Comparison of ENCODE assay signal across 8 cellular contexts in the genomic region with DNA sequence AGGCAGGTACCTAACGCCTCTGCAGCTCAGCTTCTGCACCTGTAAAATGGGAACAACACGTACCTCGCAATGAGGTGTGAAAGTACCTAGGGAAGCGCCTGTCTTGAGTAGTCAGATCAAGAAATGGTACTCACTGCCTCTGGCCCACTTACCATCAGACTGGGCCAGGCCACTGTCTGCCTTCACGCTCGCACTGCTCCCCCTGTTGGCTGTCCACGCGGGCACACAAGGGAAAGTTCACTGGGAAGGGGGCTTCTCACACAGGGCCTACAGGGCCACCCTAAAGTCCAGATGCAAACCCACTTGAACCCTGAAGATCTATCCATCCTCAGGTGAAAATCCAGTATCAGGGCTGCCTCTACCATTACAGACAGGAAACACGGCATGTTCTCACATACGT. TPM values are rescaled to one million over a fixed set of nuclear protein-coding genes. Genes with fewer than 3 reads are reported as not detected.
A peak's percentile ranks its signal among the peaks of the same experiment; 100 is the strongest.
DNase-seq lines count a peak whose midpoint lies in the region; ATAC-seq, FAIRE-seq and TF ChIP-seq lines count a peak whose summit lies in the region.
"Not testable (repeated sequence)": the region's sequence is repeated elsewhere in the genome, so short reads cannot be mapped to it uniquely, and the experiment has no call there.

No MANE protein-coding gene starts in this region.

- WGBS in H1 (ENCODE audit: extremely low coverage in 1 of 2, insufficient coverage in 1 of 2, insufficient read length in 1 of 2, insufficient replicate concordance in 2 of 2, low coverage in 1 of 2, low lambda C conversion rate in 2 of 2, missing lambda C conversion rate in 1 of 2), 2 experiments, result 73% methylated on average over 10 of the region's 10 CpGs; no CpG with 5 or more reads in 1 of the 2 experiments
- 38% methylated on average over 4 of the region's 10 CpGs for WGBS in right lobe of liver (ENCODE audit: insufficient coverage, low coverage, low lambda C conversion rate, missing lambda C conversion rate)

- H3K23me2 ChIP-seq in H1 (ENCODE audit: low read depth, low read length), result not testable (repeated sequence)

- not testable (repeated sequence) for H2BK12ac ChIP-seq in H1 (ENCODE audit: low read depth, low read length)

- TF ChIP-seq POLR2A in GM12891 (IDR thresholded peaks at IDR 0.05; ENCODE audit: low read depth, low read length); H1 (IDR thresholded peaks at IDR 0.05; ENCODE audit: control extremely low read depth in 1 of 2, low read depth in 2 of 2, low read length in 2 of 2); right lobe of liver (IDR thresholded peaks at IDR 0.05): not testable (repeated sequence)

- not testable (repeated sequence) for H3K9ac ChIP-seq in H1 (replicated peaks in 1 of 4; ENCODE audit: extremely low read depth in 1 of 4, low read depth in 3 of 4, low read length in 3 of 4)

- not testable (repeated sequence) for H3K9me3 Mint-ChIP-seq in WTC11; activated naive CD4-positive, alpha-beta T cell treated with anti-CD3 and anti-CD28 coated beads, Interleukin-2, amount 10 ng/mL, durations not matched to agents 7 days and 5 days; stimulated activated memory B cell treated with anti-CD40 and anti-IgM and Interleukin-4, amounts not matched to agents 10 μg/mL and 1 μg/mL and 100 μg/mL, for 72 hours

- not testable (repeated sequence) for H3K23ac ChIP-seq in H1 (ENCODE audit: insufficient read length)

- DNase-seq in BJ (ENCODE audit: low read depth); GM12891 (ENCODE audit: insufficient read length, low spot score); right lobe of liver: not testable (repeated sequence)
- peak; percentile 40 for DNase-seq in NCI-H82 (lab: John Stamatoyannopoulos, UW)
- peak; percentile 65 for DNase-seq in WTC11 (ENCODE audit: low spot score)
- DNase-seq in activated naive CD4-positive, alpha-beta T cell treated with anti-CD3 and anti-CD28 coated beads, Interleukin-2, amount 10 ng/mL, durations not matched to agents 7 days and 5 days, result peak; percentile 39
- peak in 1 of 2 experiments; percentile 64 for DNase-seq in H1 (ENCODE audit: low read depth in 1 of 2, low spot score in 2 of 2)

- H3K9me3 ChIP-seq in H1 (ENCODE audit: insufficient read depth in 2 of 2, low read depth in 1 of 2, low read length in 1 of 2); right lobe of liver: not testable (repeated sequence)

- H2BK5ac ChIP-seq in H1 (ENCODE audit: low read depth, low read length), result not testable (repeated sequence)

- intact Hi-C loops in right lobe of liver (cut with DNase I), result not testable (repeated sequence)

- H3K4me3 Mint-ChIP-seq in WTC11, result peak overlapping the region; percentile 70
- not testable (repeated sequence) for H3K4me3 Mint-ChIP-seq in activated naive CD4-positive, alpha-beta T cell treated with anti-CD3 and anti-CD28 coated beads, Interleukin-2, amount 10 ng/mL, durations not matched to agents 7 days and 5 days
- H3K4me3 Mint-ChIP-seq in stimulated activated memory B cell treated with anti-CD40 and anti-IgM and Interleukin-4, amounts not matched to agents 10 μg/mL and 1 μg/mL and 100 μg/mL, for 72 hours, result peak overlapping the region; percentile 48

- peak; percentile 22; the same call in 1 of the 2 replicates for ATAC-seq in WTC11
- ATAC-seq in right lobe of liver; stimulated activated memory B cell treated with anti-CD40 and anti-IgM and Interleukin-4, amounts not matched to agents 10 μg/mL and 1 μg/mL and 100 μg/mL, for 72 hours: not testable (repeated sequence)

- not testable (repeated sequence) for H3K79me2 ChIP-seq in H1 (ENCODE audit: control insufficient read depth in 1 of 2, insufficient read depth in 2 of 2, low read length in 2 of 2)

- CTCF ChIA-PET in BJ (lab: Yijun Ruan, JAX); WTC11 (lab: Charles Lee); activated naive CD4-positive, alpha-beta T cell treated with anti-CD3 and anti-CD28 coated beads, Interleukin-2, amount 10 ng/mL, durations not matched to agents 7 days and 5 days (lab: Charles Lee): not testable (repeated sequence)
- CTCF ChIA-PET in H1 (lab: Charles Lee; ENCODE audit: partially characterized antibody), result interaction anchor here (1.3 kb wide), 1 partner anchor 10 kb away, joined by 4 read pairs; no protein-coding TSS in a partner anchor

- not testable (repeated sequence) for H3K18ac ChIP-seq in H1 (ENCODE audit: extremely low read depth, low read length)

- H3K14ac ChIP-seq in H1 (ENCODE audit: insufficient read length), result not testable (repeated sequence)

- H3K4ac ChIP-seq in H1 (replicated peaks; ENCODE audit: insufficient read length, low read depth, low read length), result not testable (repeated sequence)

- not testable (repeated sequence) for H3K36me3 ChIP-seq in BJ (ENCODE audit: control insufficient read depth, insufficient read depth, low read length); H1 (ENCODE audit: control insufficient read depth in 2 of 4, insufficient read depth in 4 of 4, low read length in 3 of 4)
- H3K36me3 ChIP-seq in right lobe of liver, result peaks cover 0 to 11% (median 2%) of the 10 kb centered on the region in 4 donors

- not testable (repeated sequence) for H3K27ac ChIP-seq in H1 (ENCODE audit: low read depth, low read length); right lobe of liver

- not testable (repeated sequence) for TF ChIP-seq RAD21 in H1 (IDR thresholded peaks at IDR 0.05 in 1 of 2, conservative IDR thresholded peaks at IDR 0.05 in 1 of 2; ENCODE audit: low read depth in 2 of 2, low read length in 2 of 2)

- H3K4me1 ChIP-seq in H1 (replicated peaks in 1 of 4; ENCODE audit: control insufficient read depth in 3 of 4, insufficient read depth in 4 of 4, low read length in 3 of 4), result not testable (repeated sequence)
- peaks cover 0 to 17% (median 6%) of the 10 kb centered on the region in 4 donors for H3K4me1 ChIP-seq in right lobe of liver

- H3K36me3 Mint-ChIP-seq in WTC11, result not testable (repeated sequence)
- peaks cover 16% of the 10 kb centered on the region for H3K36me3 Mint-ChIP-seq in activated naive CD4-positive, alpha-beta T cell treated with anti-CD3 and anti-CD28 coated beads, Interleukin-2, amount 10 ng/mL, durations not matched to agents 7 days and 5 days
- peaks cover 27% of the 10 kb centered on the region for H3K36me3 Mint-ChIP-seq in stimulated activated memory B cell treated with anti-CD40 and anti-IgM and Interleukin-4, amounts not matched to agents 10 μg/mL and 1 μg/mL and 100 μg/mL, for 72 hours

- not testable (repeated sequence) for H3K4me3 ChIP-seq in BJ (ENCODE audit: low read depth, low read length); H1 (ENCODE audit: extremely low read depth in 1 of 4, insufficient read depth in 2 of 4, low read depth in 3 of 4, low read length in 4 of 4); right lobe of liver

- H2BK15ac ChIP-seq in H1 (ENCODE audit: low read length), result not testable (repeated sequence)

- TF ChIP-seq EP300 in H1 (IDR thresholded peaks at IDR 0.05; ENCODE audit: borderline replicate concordance in 1 of 2, low read depth in 2 of 2, low read length in 2 of 2), result not testable (repeated sequence)

- not testable (repeated sequence) for H4K20me1 ChIP-seq in H1 (replicated peaks in 1 of 2; ENCODE audit: control insufficient read depth in 1 of 2, insufficient read depth in 2 of 2, low read length in 2 of 2)

- not testable (repeated sequence) for H3K4me2 ChIP-seq in H1 (ENCODE audit: insufficient read depth in 1 of 2, low read depth in 2 of 2, low read length in 2 of 2)

- not testable (repeated sequence) for H4K8ac ChIP-seq in H1 (ENCODE audit: extremely low read depth, insufficient read depth, low read length)

- not testable (repeated sequence) for H2AK5ac ChIP-seq in H1 (ENCODE audit: low read depth, low read length)

- H2BK20ac ChIP-seq in H1 (ENCODE audit: low read length), result not testable (repeated sequence)

- H3K27me3 ChIP-seq in BJ (ENCODE audit: control insufficient read depth, insufficient read depth, low read length); H1 (replicated peaks in 1 of 4; ENCODE audit: control insufficient read depth in 3 of 4, extremely low read depth in 1 of 4, insufficient read depth in 3 of 4, low read length in 3 of 4); right lobe of liver: not testable (repeated sequence)

- not testable (repeated sequence) for H4K91ac ChIP-seq in H1 (replicated peaks; ENCODE audit: insufficient read length, low read length)

- H2AFZ ChIP-seq in H1 (ENCODE audit: low read length), result not testable (repeated sequence)

- POLR2A ChIA-PET in BJ (lab: Charles Lee); WTC11 (lab: Charles Lee); H1 (lab: Charles Lee; ENCODE audit: partially characterized antibody): not testable (repeated sequence)

- not testable (repeated sequence) for H3K56ac ChIP-seq in H1 (replicated peaks; ENCODE audit: insufficient read length, low read depth, low read length)

- H3K27me3 Mint-ChIP-seq in WTC11 (ENCODE audit: low read depth); activated naive CD4-positive, alpha-beta T cell treated with anti-CD3 and anti-CD28 coated beads, Interleukin-2, amount 10 ng/mL, durations not matched to agents 7 days and 5 days; stimulated activated memory B cell treated with anti-CD40 and anti-IgM and Interleukin-4, amounts not matched to agents 10 μg/mL and 1 μg/mL and 100 μg/mL, for 72 hours: not testable (repeated sequence)

- not testable (repeated sequence) for H3K79me1 ChIP-seq in H1 (ENCODE audit: low read depth, low read length)

- TF ChIP-seq CTCF in BJ (IDR thresholded peaks at IDR 0.05; ENCODE audit: insufficient read depth, low read depth, low read length), result peak; percentile 32
- not testable (repeated sequence) for TF ChIP-seq CTCF in WTC11 (IDR thresholded peaks at IDR 0.05)
- TF ChIP-seq CTCF in H1 (IDR thresholded peaks at IDR 0.05; ENCODE audit: control extremely low read depth in 1 of 3, insufficient read depth in 1 of 3, low read depth in 1 of 3, low read length in 3 of 3), result peak; percentile 34 to 50 (median 43)
- peak in 3 of 4 donors; percentile 27 to 33 (median 31) for TF ChIP-seq CTCF in right lobe of liver (IDR thresholded peaks at IDR 0.05)

- FAIRE-seq in GM12891 (lab: Jason Lieb, UNC), result peak; percentile 77
- peak; percentile 24 for FAIRE-seq in H1 (lab: Jason Lieb, UNC)

- H4K5ac ChIP-seq in H1 (ENCODE audit: insufficient read length, low read depth, low read length), result not testable (repeated sequence)

- not testable (repeated sequence) for H3K27ac Mint-ChIP-seq in WTC11; activated naive CD4-positive, alpha-beta T cell treated with anti-CD3 and anti-CD28 coated beads, Interleukin-2, amount 10 ng/mL, durations not matched to agents 7 days and 5 days
- peak overlapping the region; percentile 73 for H3K27ac Mint-ChIP-seq in stimulated activated memory B cell treated with anti-CD40 and anti-IgM and Interleukin-4, amounts not matched to agents 10 μg/mL and 1 μg/mL and 100 μg/mL, for 72 hours

- not testable (repeated sequence) for H2BK120ac ChIP-seq in H1 (replicated peaks; ENCODE audit: low read depth, low read length)

- not testable (repeated sequence) for H3K4me1 Mint-ChIP-seq in WTC11
- peaks cover 41% of the 10 kb centered on the region for H3K4me1 Mint-ChIP-seq in activated naive CD4-positive, alpha-beta T cell treated with anti-CD3 and anti-CD28 coated beads, Interleukin-2, amount 10 ng/mL, durations not matched to agents 7 days and 5 days
- peaks cover 41% of the 10 kb centered on the region for H3K4me1 Mint-ChIP-seq in stimulated activated memory B cell treated with anti-CD40 and anti-IgM and Interleukin-4, amounts not matched to agents 10 μg/mL and 1 μg/mL and 100 μg/mL, for 72 hours

RNA-seq across cellular contexts. Expression of a gene that starts 11.1 kb away (rescaled TPM):
- polyA plus RNA-seq in BJ (2011; rRNA removed) (25.4 and 34.5 TPM in 2 replicates), H1 (2011; rRNA removed) (31.8 and 46.8 TPM in 2 replicates)
- 14.5 and 18.7 TPM in 2 replicates for polyA minus RNA-seq in BJ (2011; rRNA and poly(A)+ RNA removed)
- 21.6 TPM for polyA plus RNA-seq in GM12891 (2012; ENCODE audit: low read depth, missing spikeins)
- total RNA-seq in WTC11 (2021) (24.8 to 27.8 TPM (median 27.2 TPM) in 3 replicates), right lobe of liver (10 to 100 TPM in 4 of 6 experiments, 1 to 10 TPM in 2; 7.3 to 22.8 (median 11.1) TPM)
- total RNA-seq in H1 (2021; fragmentation: NEBNext Ultra II Directional; extraction: Animal tissue kit (Norgen Biotek cat#: 25700)), result 24.8 and 26.6 TPM in 2 replicates
- polyA plus RNA-seq in H1 (2011; cell fraction: cytosol; rRNA removed), result 38.3 TPM
- 28.2 TPM for polyA plus RNA-seq in H1 (2011; cell fraction: nucleus; rRNA removed)
- polyA plus RNA-seq in H1 (2012, experiment 1 of 2), result 14.3 to 21.1 TPM (median 19.7 TPM) in 4 replicates
- polyA plus RNA-seq in H1 (2012, experiment 2 of 2), result 24.0 TPM
- polyA plus RNA-seq in H1 (2013, experiment 1 of 2), result 22.7 TPM
- 25.6 TPM for polyA plus RNA-seq in H1 (2013, experiment 2 of 2)
- 14.1 and 15.5 TPM in 2 replicates for polyA minus RNA-seq in H1 (2011; rRNA and poly(A)+ RNA removed)
- 12.3 TPM for polyA minus RNA-seq in H1 (2011; cell fraction: cytosol; rRNA and poly(A)+ RNA removed)
- 29.0 TPM for polyA minus RNA-seq in H1 (2011; cell fraction: nucleus; rRNA and poly(A)+ RNA removed)

RNA-seq across cellular contexts. Expression of a gene that starts 48.8 kb away (rescaled TPM):
- polyA plus RNA-seq in BJ (2011; rRNA removed) (0.81 and 0.97 TPM in 2 replicates), H1 (2011; rRNA removed) (7.5 and 10.5 TPM in 2 replicates)
- polyA minus RNA-seq in BJ (2011; rRNA and poly(A)+ RNA removed), result 0.36 and 0.57 TPM in 2 replicates
- 1.0 TPM for polyA plus RNA-seq in GM12891 (2012; ENCODE audit: low read depth, missing spikeins)
- total RNA-seq in WTC11 (2021) (5.1 to 5.4 TPM (median 5.1 TPM) in 3 replicates), right lobe of liver (under 1 TPM in 4 of 6 experiments, not detected in 2; 0.13 to 0.98 (median 0.49) TPM)
- 1.3 and 2.2 TPM in 2 replicates for total RNA-seq in H1 (2021; fragmentation: NEBNext Ultra II Directional; extraction: Animal tissue kit (Norgen Biotek cat#: 25700))
- 9.6 TPM for polyA plus RNA-seq in H1 (2011; cell fraction: cytosol; rRNA removed)
- 9.4 TPM for polyA plus RNA-seq in H1 (2011; cell fraction: nucleus; rRNA removed)
- polyA plus RNA-seq in H1 (2012, experiment 1 of 2), result 2.8 to 4.0 TPM (median 3.3 TPM) in 4 replicates
- 1.9 TPM for polyA plus RNA-seq in H1 (2012, experiment 2 of 2)
- polyA plus RNA-seq in H1 (2013, experiment 1 of 2), result 2.7 TPM
- polyA plus RNA-seq in H1 (2013, experiment 2 of 2), result 2.2 TPM
- 0.95 and 1.1 TPM in 2 replicates for polyA minus RNA-seq in H1 (2011; rRNA and poly(A)+ RNA removed)
- polyA minus RNA-seq in H1 (2011; cell fraction: cytosol; rRNA and poly(A)+ RNA removed), result 2.5 TPM
- 3.3 TPM for polyA minus RNA-seq in H1 (2011; cell fraction: nucleus; rRNA and poly(A)+ RNA removed)
